In the genomic region with DNA sequence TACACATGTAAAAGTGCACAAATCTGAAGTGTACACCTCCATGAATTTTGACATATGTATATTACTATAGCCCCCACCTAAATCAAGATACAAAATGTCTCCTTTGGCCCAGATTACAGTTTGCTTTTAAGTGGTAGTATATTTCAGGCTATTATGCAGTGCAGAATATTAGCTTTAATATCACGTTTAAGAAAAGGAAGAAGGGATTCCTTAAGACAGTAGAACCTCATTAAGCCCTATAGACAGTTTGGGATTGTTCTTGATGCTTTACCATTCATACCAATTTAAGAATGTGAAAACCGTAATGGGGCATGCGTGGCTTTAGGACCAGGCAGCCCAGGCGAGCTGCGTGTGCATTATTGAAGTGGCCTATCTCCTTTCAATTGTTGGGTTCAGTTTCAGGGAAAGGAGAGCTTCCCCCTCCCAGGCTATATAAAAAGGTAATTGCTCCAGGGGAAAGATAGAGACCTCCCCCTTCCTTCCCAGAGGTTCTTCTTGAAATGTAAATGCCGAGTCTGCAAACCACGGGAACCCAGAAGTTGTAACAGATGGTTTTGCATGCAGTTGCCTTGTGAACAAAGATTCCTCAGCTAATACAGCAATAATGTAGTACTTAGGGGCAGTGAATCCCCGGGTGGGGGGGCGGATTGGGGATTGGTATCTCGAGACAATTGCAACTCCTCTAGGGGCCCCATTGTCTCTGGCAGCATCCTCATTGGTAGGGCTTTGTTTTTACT, we compare ENCODE assay signal across 11 cellular contexts.
DNase-seq lines count a peak whose midpoint lies in the region; ATAC-seq and TF ChIP-seq lines count a peak whose summit lies in the region.
"Had no signal": no experiment of that assay in that cellular context is flagged by ENCODE, and none has a peak within 500 bp of the region (broad histone marks: within the 10 kb centered on the region; RNA-seq: fewer than 3 reads in every experiment).

No MANE protein-coding gene starts in this region.

- TF ChIP-seq CTCF in heart left ventricle (IDR thresholded peaks at IDR 0.05) (no peak), upper lobe of right lung (IDR thresholded peaks at IDR 0.05) (no peak)

- DNase-seq in heart left ventricle (peak in 2 of 5 donors; percentile 39 to 40), left cardiac atrium (no peak), upper lobe of right lung (no peak), SK-N-DZ (ENCODE audit: low spot score) (no peak)
- DNase-seq: activated CD4-positive, CD25-positive, alpha-beta regulatory T cell; activated naive CD4-positive, alpha-beta T cell treated with anti-CD3 and anti-CD28 coated beads, Interleukin-2, amount 10 ng/mL, durations not matched to agents 7 days and 5 days; stimulated activated CD4-positive, alpha-beta T cell treated with anti-CD3 and anti-CD28 coated beads, Interleukin-4, amount 100 ng/mL, for 1 hour had no signal

- no peak for TF ChIP-seq POLR2A in heart left ventricle (IDR thresholded peaks at IDR 0.05)

- H3K4me1 ChIP-seq in heart left ventricle = peaks cover 0 to 76% (median 41%) of the 10 kb centered on the region in 12 donors
- peaks cover 7% of the 10 kb centered on the region for H3K4me1 ChIP-seq in endocrine pancreas (ENCODE audit: control insufficient read depth, insufficient read depth, low read length)
- H3K4me1 ChIP-seq in muscle layer of duodenum (ENCODE audit: control insufficient read depth in 1 of 2, insufficient read depth in 2 of 2, low read length in 2 of 2) = peaks cover 0 to 19% of the 10 kb centered on the region in 2 donors
- H3K4me1 ChIP-seq in upper lobe of right lung = peaks cover 24% of the 10 kb centered on the region

- H3K9ac ChIP-seq in endocrine pancreas (ENCODE audit: control insufficient read depth, insufficient read depth, low read length) = no peak overlapping the region

- H3K36me3 ChIP-seq in heart left ventricle (peaks cover 0 to 6% (median 0%) of the 10 kb centered on the region in 9 donors), endocrine pancreas (ENCODE audit: control insufficient read depth, insufficient read depth, low read length) (no peaks in the 10 kb centered on the region), muscle layer of duodenum (ENCODE audit: control insufficient read depth in 1 of 2, insufficient read depth in 2 of 2, low read length in 2 of 2) (no peaks in the 10 kb centered on the region), upper lobe of right lung (no peaks in the 10 kb centered on the region)

- H3K27me3 ChIP-seq in heart left ventricle (peaks cover 0 to 20% (median 0%) of the 10 kb centered on the region in 9 donors), endocrine pancreas (ENCODE audit: control insufficient read depth, insufficient read depth, low read length) (no peaks in the 10 kb centered on the region), muscle layer of duodenum (ENCODE audit: low read depth, low read length) (no peaks in the 10 kb centered on the region), upper lobe of right lung (no peaks in the 10 kb centered on the region)

- intact Hi-C loops in heart left ventricle (cut with DNase I) = loop anchor here (5.0 to 10.0 kb wide), 16 partner anchors 52 to 292 kb away; a partner anchor contains a TSS
- intact Hi-C loops in left cardiac atrium (cut with DNase I) = loop anchor here in 1 of 2 donors (5.0 kb wide), 1 partner anchor 174 kb away; a partner anchor contains a TSS
- intact Hi-C loops in upper lobe of right lung (cut with DNase I) = loop anchor here (5.0 kb wide), 1 partner anchor 119 kb away; no protein-coding TSS in a partner anchor

- 25 to 51% (median 32%) methylated on average over 10 of the region's 10 CpGs for WGBS in heart left ventricle, 4 donors

- H3K4me3 ChIP-seq in heart left ventricle (peak overlapping the region in 10 of 12 donors; percentile 70 to 94 (median 86)), endocrine pancreas (ENCODE audit: control insufficient read depth, insufficient read depth, low read length) (peak overlapping the region; percentile 89), muscle layer of duodenum (ENCODE audit: low read depth in 1 of 2, low read length in 2 of 2) (peak overlapping the region; percentile 17 to 78), upper lobe of right lung (peak overlapping the region; percentile 77)

- ATAC-seq in heart left ventricle (no peak), left cardiac atrium (no peak), upper lobe of right lung (no peak), GM21576 (IDR thresholded peaks at IDR 0.05; ENCODE audit: unreplicated experiment) (no peak), GM18520 (IDR thresholded peaks at IDR 0.05; ENCODE audit: unreplicated experiment) (no peak)

- H3K9me3 ChIP-seq in heart left ventricle (no peaks in the 10 kb centered on the region), endocrine pancreas (ENCODE audit: control insufficient read depth, low read length) (no peaks in the 10 kb centered on the region), muscle layer of duodenum (ENCODE audit: control insufficient read depth in 1 of 2, low read length in 2 of 2) (no peaks in the 10 kb centered on the region), upper lobe of right lung (no peaks in the 10 kb centered on the region)

- H3K27ac ChIP-seq in heart left ventricle (peak overlapping the region; percentile 64 to 96 (median 84)), muscle layer of duodenum (ENCODE audit: low read length) (no peak overlapping the region), upper lobe of right lung (peak overlapping the region; percentile 86)
